Comparison of ENCODE assay signal across 8 cellular contexts in the genomic region with DNA sequence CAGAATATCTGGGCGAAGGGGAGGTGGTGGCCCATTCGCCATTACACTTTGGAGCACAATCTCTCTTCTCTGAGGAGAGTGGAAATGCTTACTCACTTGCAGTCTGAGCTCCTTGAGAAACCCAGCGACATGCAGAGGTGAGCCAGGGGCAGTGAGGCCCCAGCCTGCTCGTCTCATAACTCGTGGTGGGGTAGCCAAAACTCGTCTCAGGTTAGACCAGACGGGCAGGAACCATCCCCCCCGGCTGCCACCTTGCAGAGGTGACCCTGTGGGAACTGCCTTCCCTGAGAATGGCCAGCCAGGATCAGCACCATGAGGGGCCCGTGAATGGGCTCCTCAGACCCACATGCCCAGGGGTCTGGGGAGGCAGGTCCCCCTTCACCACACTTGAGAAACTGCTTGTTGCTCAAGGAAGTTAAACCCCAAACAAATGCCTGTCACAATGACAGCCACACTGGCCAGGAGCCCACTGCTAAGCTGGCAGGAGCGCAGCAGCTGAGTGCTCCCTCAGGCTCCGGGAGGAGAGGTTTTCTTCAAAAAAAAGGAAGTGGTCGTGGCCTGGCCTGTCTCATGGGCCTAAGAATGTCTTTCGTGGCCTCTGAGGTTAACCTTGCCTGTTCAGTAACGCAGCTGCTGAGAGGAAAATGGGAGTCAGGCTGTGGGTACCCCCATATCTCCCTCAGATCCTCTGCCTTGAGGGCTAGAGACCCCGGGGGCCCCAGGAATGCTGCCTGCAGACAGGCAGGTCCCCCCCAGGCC. TPM values are rescaled to one million over a fixed set of nuclear protein-coding genes. Genes with fewer than 3 reads are reported as not detected.
DNase-seq lines count a peak whose midpoint lies in the region; ATAC-seq and TF ChIP-seq lines count a peak whose summit lies in the region.

No MANE protein-coding gene starts in this region.

- H3K9ac ChIP-seq in DND-41 (ENCODE audit: low read depth, low read length): peak overlapping the region; percentile 17; the same call in 1 of the 2 replicates

- H4K20me1 ChIP-seq in DND-41 (ENCODE audit: insufficient read depth, low read length): peaks cover 3% of the 10 kb centered on the region; the same call in 1 of the 2 replicates

- H3K36me3 ChIP-seq in DND-41 (ENCODE audit: insufficient read depth, low read length) (peaks cover 6% of the 10 kb centered on the region; the same call in 1 of the 2 replicates), tibial artery (peaks cover 0 to 52% (median 20%) of the 10 kb centered on the region in 3 donors)

- H3K4me1 ChIP-seq in DND-41 (ENCODE audit: insufficient read depth, low read length): peaks cover 39% of the 10 kb centered on the region
- H3K4me1 ChIP-seq in tibial artery: peaks cover 0 to 15% (median 0%) of the 10 kb centered on the region in 4 donors

- H3K79me2 ChIP-seq in DND-41 (ENCODE audit: insufficient read depth, low read length): no peaks in the 10 kb centered on the region

- peak overlapping the region; percentile 46 for H3K27ac Mint-ChIP-seq in activated B cell treated with CpG ODN at 0.5 μM for 24 hours

- H2AFZ ChIP-seq in DND-41 (ENCODE audit: low read depth, low read length): no peak overlapping the region

- CTCF ChIA-PET in activated B cell treated with CpG ODN at 0.5 μM for 24 hours (lab: Charles Lee): interaction anchor here (1.0 kb wide), 1 partner anchor 55 kb away, joined by 4 read pairs; no protein-coding TSS in a partner anchor

- peaks cover 20% of the 10 kb centered on the region for H3K36me3 Mint-ChIP-seq in activated B cell treated with CpG ODN at 0.5 μM for 24 hours (ENCODE audit: low read depth)

- ATAC-seq in DND-41 (ENCODE audit: insufficient read depth, low read depth) (peak; percentile 89), HG02981 (IDR thresholded peaks at IDR 0.05; ENCODE audit: unreplicated experiment) (peak; percentile 50), activated B cell treated with CpG ODN at 0.5 μM for 24 hours (ENCODE audit: low read depth) (peak; percentile 76), omental fat pad (ENCODE audit: low FRiP score) (no peak)

- no peaks in the 10 kb centered on the region for H3K9me3 Mint-ChIP-seq in activated B cell treated with CpG ODN at 0.5 μM for 24 hours

- peak overlapping the region; percentile 38 for H3K4me3 Mint-ChIP-seq in activated B cell treated with CpG ODN at 0.5 μM for 24 hours

- TF ChIP-seq CTCF in DND-41 (IDR thresholded peaks at IDR 0.05; ENCODE audit: borderline replicate concordance, extremely low read depth, low read length, poor library complexity, severe bottlenecking) (no peak), activated B cell treated with CpG ODN at 0.5 μM for 24 hours (IDR thresholded peaks at IDR 0.05) (no peak), tibial artery (IDR thresholded peaks at IDR 0.05) (no peak), omental fat pad (IDR thresholded peaks at IDR 0.05) (no peak)

- no peaks in the 10 kb centered on the region for H3K27me3 Mint-ChIP-seq in activated B cell treated with CpG ODN at 0.5 μM for 24 hours

- H3K9me3 ChIP-seq in DND-41 (ENCODE audit: insufficient read depth, low read length, severe bottlenecking): no peaks in the 10 kb centered on the region
- no peaks in the 10 kb centered on the region for H3K9me3 ChIP-seq in tibial artery

- H3K27me3 ChIP-seq in DND-41 (ENCODE audit: insufficient read depth, low read length, poor library complexity): no peaks in the 10 kb centered on the region
- H3K27me3 ChIP-seq in tibial artery: no peaks in the 10 kb centered on the region

- POLR2A ChIA-PET in activated B cell treated with CpG ODN at 0.5 μM for 24 hours (lab: Charles Lee): interaction anchor here (0.5 to 4.5 kb wide), 8 partner anchors 10 to 645 kb away, joined by 3 to 32 read pairs (median 3); a partner anchor contains a TSS

- DNase-seq in DND-41 (peak; percentile 77), activated B cell treated with CpG ODN at 0.5 μM for 24 hours (no peak), inferior parietal cortex (ENCODE audit: extremely low spot score) (peak; percentile 32), tibial artery (peak; percentile 70 to 77), ecto neural progenitor cell (ENCODE audit: low spot score) (no peak), NCI-H2171 (lab: John Stamatoyannopoulos, UW) (no peak), omental fat pad (ENCODE audit: low spot score) (no peak)

- no peak overlapping the region for H3K4me2 ChIP-seq in DND-41 (ENCODE audit: insufficient read depth, low read length)

- H3K27ac ChIP-seq in DND-41 (ENCODE audit: low read length) (peak overlapping the region; percentile 63), tibial artery (no peak overlapping the region)

- peaks cover 54% of the 10 kb centered on the region for H3K4me1 Mint-ChIP-seq in activated B cell treated with CpG ODN at 0.5 μM for 24 hours

- no peak overlapping the region for H3K4me3 ChIP-seq in DND-41 (ENCODE audit: low read depth in 1 of 2, low read length in 2 of 2)
- H3K4me3 ChIP-seq in tibial artery: no peak overlapping the region

- intact Hi-C loops in activated B cell treated with CpG ODN at 0.5 μM for 24 hours (cut with micrococcal nuclease): loop anchor here (1.0 kb wide), 1 partner anchor 31 kb away; no protein-coding TSS in a partner anchor
- intact Hi-C loops in tibial artery (cut with DNase I; ENCODE audit: low total_unique reads): no loop called here

RNA-seq across cellular contexts. Expression of a gene that starts 9.2 kb away (rescaled TPM):
- total RNA-seq in activated B cell treated with CpG ODN at 0.5 μM for 24 hours (36.0 and 37.4 TPM in 2 replicates), omental fat pad (100 to 1,000 TPM; 129 to 365 (median 231) TPM)

Comparison
In these comparisons a context has a peak if more than half of its experiments do, and no peak if none do; other contexts are left out.
1. DNase-seq: peak in DND-41 (single experiment), inferior parietal cortex (single experiment) and tibial artery (2 of 2); none in activated B cell treated with CpG ODN at 0.5 μM for 24 hours (single experiment), ecto neural progenitor cell (single experiment), NCI-H2171 (single experiment) and omental fat pad (single experiment).